8 cellular contexts compared by ENCODE assay signal in genomic region chr14:52792097-52792415, GRCh38. TPM values are rescaled to one million over a fixed set of nuclear protein-coding genes. Genes with fewer than 3 reads are reported as not detected.
A peak's percentile ranks its signal among the peaks of the same experiment; 100 is the strongest.
DNase-seq lines count a peak whose midpoint lies in the region; TF ChIP-seq lines count a peak whose summit lies in the region.

No MANE protein-coding gene starts in this region.

- peaks cover 22% of the 10 kb centered on the region for H3K36me3 Mint-ChIP-seq in Caco-2 (ENCODE audit: insufficient read depth, unreplicated experiment)

- no peaks in the 10 kb centered on the region for H3K9me3 Mint-ChIP-seq in Caco-2 (ENCODE audit: unreplicated experiment)

- peak overlapping the region; percentile 30 to 88 for H3K27ac ChIP-seq in ovary

- no peak for TF ChIP-seq CTCF in Caco-2 (IDR thresholded peaks at IDR 0.05; ENCODE audit: insufficient read depth in 1 of 2, low read depth in 1 of 2, low read length in 1 of 2, severe bottlenecking in 1 of 2, unreplicated experiment in 1 of 2)
- no peak for TF ChIP-seq CTCF in epithelial cell of proximal tubule (conservative IDR thresholded peaks at IDR 0.05; ENCODE audit: low read depth, low read length)
- no peak for TF ChIP-seq CTCF in ovary (IDR thresholded peaks at IDR 0.05)
- TF ChIP-seq CTCF in GM13976 (IDR thresholded peaks at IDR 0.05; ENCODE audit: borderline replicate concordance, control extremely low read depth, extremely low read depth, insufficient read depth, missing control alignments), result no peak

- DNase-seq in Caco-2, result peak in 1 of 2 experiments; percentile 5
- DNase-seq in SHP77 treated with DMSO at 0.1 percent for 48 hours (lab: John Stamatoyannopoulos, UW), result peak; percentile 41
- no peak for DNase-seq in epithelial cell of proximal tubule (ENCODE audit: low read depth)
- DNase-seq in ovary, result no peak
- DNase-seq in GF-D8 (lab: John Stamatoyannopoulos, UW), result no peak
- no peak for DNase-seq in superior temporal gyrus (ENCODE audit: extremely low spot score)
- no peak for DNase-seq in SIG-M5 (lab: John Stamatoyannopoulos, UW)
- no peak for DNase-seq in GM13976 (ENCODE audit: low spot score)

- in situ Hi-C loops in GM13976 (cut with MboI; ENCODE audit: low sequenced_read_pairs, unreplicated experiment), result no loop called here

- CTCF ChIA-PET in Caco-2 (lab: Charles Lee), result no interaction called here

- no peak for TF ChIP-seq EP300 in ovary (IDR thresholded peaks at IDR 0.05)

- WGBS in ovary, 3 donors, result 65 to 70% (median 67%) methylated on average over 7 of the region's 7 CpGs

- H3K27me3 Mint-ChIP-seq in Caco-2 (ENCODE audit: insufficient read depth, unreplicated experiment), result no peaks in the 10 kb centered on the region

- POLR2A ChIA-PET in Caco-2 (lab: Charles Lee), result interaction anchor here (0.5 to 0.6 kb wide), 2 partner anchors 109 to 176 kb away, joined by 3 to 6 read pairs; no protein-coding TSS in a partner anchor

- intact Hi-C loops in Caco-2 (cut with micrococcal nuclease; ENCODE audit: unreplicated experiment), result no loop called here
- intact Hi-C loops in ovary (cut with DNase I), result no loop called here

- peaks cover 20% of the 10 kb centered on the region for H3K4me1 ChIP-seq in Caco-2
- peaks cover 1% of the 10 kb centered on the region for H3K4me1 ChIP-seq in ovary (ENCODE audit: insufficient read depth)

- H3K4me3 ChIP-seq in Caco-2 (ENCODE audit: low read depth, low read length) (peak overlapping the region; percentile 73), epithelial cell of proximal tubule (ENCODE audit: low read depth, low read length) (peak overlapping the region; percentile 58), ovary (peak overlapping the region; percentile 77)

- peaks cover 6% of the 10 kb centered on the region for H3K4me1 Mint-ChIP-seq in Caco-2 (ENCODE audit: low read depth, unreplicated experiment)

- TF ChIP-seq POLR2A in ovary (IDR thresholded peaks at IDR 0.05), result no peak

- H3K9me3 ChIP-seq in Caco-2 (no peaks in the 10 kb centered on the region), ovary (no peaks in the 10 kb centered on the region)

- H3K36me3 ChIP-seq in Caco-2 (ENCODE audit: control insufficient read depth, insufficient read depth, low read length) (no peaks in the 10 kb centered on the region), ovary (no peaks in the 10 kb centered on the region)

- peak overlapping the region; percentile 98 for H3K4me3 Mint-ChIP-seq in Caco-2 (ENCODE audit: unreplicated experiment)

- TSS peak; percentile 85 for BruUV-seq in Caco-2 (replicated peaks; lab: Mats Ljungman, UMichigan)

- no peaks in the 10 kb centered on the region for H3K27me3 ChIP-seq in Caco-2 (replicated peaks; ENCODE audit: control insufficient read depth, insufficient read depth, low read length)
- no peaks in the 10 kb centered on the region for H3K27me3 ChIP-seq in ovary

- peak overlapping the region; percentile 87 for H3K27ac Mint-ChIP-seq in Caco-2 (ENCODE audit: unreplicated experiment)

RNA-seq across cellular contexts. Expression of gene GNPNAT1, which starts 0.6 kb away (rescaled TPM):
- 35.9 and 41.6 TPM in 2 replicates for total RNA-seq in Caco-2 (2022)
- total RNA-seq in epithelial cell of proximal tubule, result 35.6 and 40.9 TPM in 2 replicates
- total RNA-seq in ovary, result 10 to 100 TPM in 6 of 7 donors, 1 to 10 TPM in 1; 9.9 to 24.8 (median 16.5) TPM
- polyA plus RNA-seq in ovary, result 10 to 100 TPM; 11.0 to 29.8 TPM
